In the genomic region with DNA sequence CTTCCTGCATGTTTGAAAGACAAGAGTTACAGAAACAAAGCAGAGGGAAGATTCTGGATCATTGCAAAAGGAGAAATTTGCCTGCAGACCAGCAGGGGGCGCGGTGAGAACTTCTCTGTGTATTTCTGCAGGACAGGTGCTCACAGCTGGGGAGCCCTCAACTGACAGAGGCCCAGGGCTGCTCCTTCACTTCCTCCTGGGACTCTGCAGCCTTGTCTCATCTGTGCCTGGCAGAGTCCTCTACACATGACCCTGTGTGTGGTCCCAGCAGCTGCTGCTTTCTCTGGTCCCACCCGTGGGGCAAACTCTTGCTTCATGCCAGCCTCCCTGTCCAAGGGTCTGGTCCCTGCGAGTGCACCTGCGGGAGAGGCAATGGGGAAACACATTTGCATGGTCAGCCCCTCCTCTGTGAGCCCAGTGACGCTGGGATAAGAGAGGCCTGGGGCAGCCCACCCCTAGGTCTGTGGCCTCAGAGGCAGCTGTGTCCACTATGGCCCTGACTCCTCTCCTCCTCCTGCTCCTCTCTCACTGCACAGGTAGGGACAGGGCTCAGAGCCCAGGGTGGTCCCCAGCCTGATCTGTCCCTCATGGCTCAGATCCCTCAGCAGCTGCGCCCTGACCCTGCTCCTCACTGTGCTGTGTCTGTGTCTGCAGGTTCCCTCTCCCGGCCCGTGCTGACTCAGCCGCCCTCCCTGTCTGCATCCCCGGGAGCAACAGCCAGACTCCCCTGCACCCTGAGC, we compare ENCODE assay signal across 1 cellular context.
A peak's percentile ranks its signal among the peaks of the same experiment; 100 is the strongest.
TF ChIP-seq lines count a peak whose summit lies in the region.

No MANE protein-coding gene starts in this region.

TF ChIP-seq in HepG2, 621 proteins besides CTCF, POLR2A, EP300 and RAD21 (continued from another document):
- TF ChIP-seq, protein P1, sequence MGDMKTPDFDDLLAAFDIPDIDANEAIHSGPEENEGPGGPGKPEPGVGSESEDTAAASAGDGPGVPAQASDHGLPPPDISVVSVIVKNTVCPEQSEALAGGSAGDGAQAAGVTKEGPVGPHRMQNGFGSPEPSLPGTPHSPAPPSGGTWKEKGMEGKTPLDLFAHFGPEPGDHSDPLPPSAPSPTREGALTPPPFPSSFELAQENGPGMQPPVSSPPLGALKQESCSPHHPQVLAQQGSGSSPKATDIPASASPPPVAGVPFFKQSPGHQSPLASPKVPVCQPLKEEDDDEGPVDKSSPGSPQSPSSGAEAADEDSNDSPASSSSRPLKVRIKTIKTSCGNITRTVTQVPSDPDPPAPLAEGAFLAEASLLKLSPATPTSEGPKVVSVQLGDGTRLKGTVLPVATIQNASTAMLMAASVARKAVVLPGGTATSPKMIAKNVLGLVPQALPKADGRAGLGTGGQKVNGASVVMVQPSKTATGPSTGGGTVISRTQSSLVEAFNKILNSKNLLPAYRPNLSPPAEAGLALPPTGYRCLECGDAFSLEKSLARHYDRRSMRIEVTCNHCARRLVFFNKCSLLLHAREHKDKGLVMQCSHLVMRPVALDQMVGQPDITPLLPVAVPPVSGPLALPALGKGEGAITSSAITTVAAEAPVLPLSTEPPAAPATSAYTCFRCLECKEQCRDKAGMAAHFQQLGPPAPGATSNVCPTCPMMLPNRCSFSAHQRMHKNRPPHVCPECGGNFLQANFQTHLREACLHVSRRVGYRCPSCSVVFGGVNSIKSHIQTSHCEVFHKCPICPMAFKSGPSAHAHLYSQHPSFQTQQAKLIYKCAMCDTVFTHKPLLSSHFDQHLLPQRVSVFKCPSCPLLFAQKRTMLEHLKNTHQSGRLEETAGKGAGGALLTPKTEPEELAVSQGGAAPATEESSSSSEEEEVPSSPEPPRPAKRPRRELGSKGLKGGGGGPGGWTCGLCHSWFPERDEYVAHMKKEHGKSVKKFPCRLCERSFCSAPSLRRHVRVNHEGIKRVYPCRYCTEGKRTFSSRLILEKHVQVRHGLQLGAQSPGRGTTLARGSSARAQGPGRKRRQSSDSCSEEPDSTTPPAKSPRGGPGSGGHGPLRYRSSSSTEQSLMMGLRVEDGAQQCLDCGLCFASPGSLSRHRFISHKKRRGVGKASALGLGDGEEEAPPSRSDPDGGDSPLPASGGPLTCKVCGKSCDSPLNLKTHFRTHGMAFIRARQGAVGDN (CRISPR knock-in tag; IDR thresholded peaks at IDR 0.05): peak; percentile 9; the same call in 1 of the 2 replicates
- no peak for TF ChIP-seq FOXA3 (CRISPR knock-in tag; IDR thresholded peaks at IDR 0.05)
